ENCODE assay signal across 10 cellular contexts in genomic region chrX:13489451-13489850, GRCh38.
DNase-seq lines count a peak whose midpoint lies in the region; ATAC-seq and TF ChIP-seq lines count a peak whose summit lies in the region.
"Had no signal": no experiment of that assay in that cellular context is flagged by ENCODE, and none has a peak within 500 bp of the region (broad histone marks: within the 10 kb centered on the region; RNA-seq: fewer than 3 reads in every experiment).

No MANE protein-coding gene starts in this region.

- no peaks in the 10 kb centered on the region for H3K4me1 ChIP-seq in colonic mucosa
- H3K4me1 ChIP-seq in lower lobe of right lung = peaks cover 22% of the 10 kb centered on the region
- peaks cover 2% of the 10 kb centered on the region for H3K4me1 ChIP-seq in upper lobe of right lung

- H3K36me3 ChIP-seq in colonic mucosa (no peaks in the 10 kb centered on the region), lower lobe of right lung (no peaks in the 10 kb centered on the region), upper lobe of right lung (no peaks in the 10 kb centered on the region)

- TF ChIP-seq CTCF in colonic mucosa (IDR thresholded peaks at IDR 0.05) (no peak), lower lobe of right lung (IDR thresholded peaks at IDR 0.05) (no peak), upper lobe of right lung (IDR thresholded peaks at IDR 0.05) (no peak)

- intact Hi-C loops in colonic mucosa (cut with DNase I) (loop anchor here (5.0 to 10.0 kb wide), 2 partner anchors 395 to 542 kb away; no protein-coding TSS in a partner anchor), lower lobe of right lung (cut with DNase I) (no loop called here), upper lobe of right lung (cut with DNase I) (loop anchor here (10.0 kb wide), 1 partner anchor 535 kb away; no protein-coding TSS in a partner anchor)

- H3K27me3 ChIP-seq in colonic mucosa (no peaks in the 10 kb centered on the region), lower lobe of right lung (ENCODE audit: low read depth) (no peaks in the 10 kb centered on the region), upper lobe of right lung (no peaks in the 10 kb centered on the region)

- DNase-seq in M059J (ENCODE audit: low read depth) = peak; percentile 76
- DNase-seq in colonic mucosa = peak; percentile 57
- peak; percentile 62 for DNase-seq in lower lobe of right lung
- DNase-seq in upper lobe of right lung = peak; percentile 61
- no peak for DNase-seq in NCI-H2171 treated with DMSO at 0.1 percent for 48 hours (lab: John Stamatoyannopoulos, UW)
- no peak for DNase-seq in RPMI8226
- DNase-seq: activated CD4-positive, alpha-beta T cell treated with anti-CD3 and anti-CD28 coated beads for 48 hours; midbrain had no signal

- no peaks in the 10 kb centered on the region for H3K9me3 ChIP-seq in colonic mucosa
- H3K9me3 ChIP-seq in lower lobe of right lung = no peaks in the 10 kb centered on the region
- H3K9me3 ChIP-seq in upper lobe of right lung = no peaks in the 10 kb centered on the region

- H3K4me3 ChIP-seq in colonic mucosa = no peak overlapping the region
- H3K4me3 ChIP-seq in lower lobe of right lung = no peak overlapping the region
- no peak overlapping the region for H3K4me3 ChIP-seq in upper lobe of right lung

- ATAC-seq in lower lobe of right lung (peak in 1 of 2 donors; percentile 39), upper lobe of right lung (peak; percentile 23), GM18868 (IDR thresholded peaks at IDR 0.05; ENCODE audit: unreplicated experiment) (no peak)
- ATAC-seq: activated naive CD4-positive, alpha-beta T cell treated with anti-CD3 and anti-CD28 coated beads, Interleukin-2, amount 50 U/mL, for 72 hours had no signal

- no peak overlapping the region for H3K9ac ChIP-seq in colonic mucosa (ENCODE audit: low read depth in 2 of 2, low read length in 2 of 2)

- H3K27ac ChIP-seq in colonic mucosa (peak overlapping the region; percentile 65), lower lobe of right lung (peak overlapping the region; percentile 31), upper lobe of right lung (peak overlapping the region; percentile 24)

Comparison
In these comparisons a context has a peak if more than half of its experiments do, and no peak if none do; other contexts are left out.
1. DNase-seq: peak in M059J (single experiment), colonic mucosa (single experiment), lower lobe of right lung (single experiment) and upper lobe of right lung (single experiment); none in NCI-H2171 treated with DMSO at 0.1 percent for 48 hours (single experiment) and RPMI8226 (single experiment).
2. Peak in every context shown above with its lines, with median percentiles within 50 percentile points of each other: H3K27ac ChIP-seq.